15 cellular contexts compared by ENCODE assay signal in the genomic region with DNA sequence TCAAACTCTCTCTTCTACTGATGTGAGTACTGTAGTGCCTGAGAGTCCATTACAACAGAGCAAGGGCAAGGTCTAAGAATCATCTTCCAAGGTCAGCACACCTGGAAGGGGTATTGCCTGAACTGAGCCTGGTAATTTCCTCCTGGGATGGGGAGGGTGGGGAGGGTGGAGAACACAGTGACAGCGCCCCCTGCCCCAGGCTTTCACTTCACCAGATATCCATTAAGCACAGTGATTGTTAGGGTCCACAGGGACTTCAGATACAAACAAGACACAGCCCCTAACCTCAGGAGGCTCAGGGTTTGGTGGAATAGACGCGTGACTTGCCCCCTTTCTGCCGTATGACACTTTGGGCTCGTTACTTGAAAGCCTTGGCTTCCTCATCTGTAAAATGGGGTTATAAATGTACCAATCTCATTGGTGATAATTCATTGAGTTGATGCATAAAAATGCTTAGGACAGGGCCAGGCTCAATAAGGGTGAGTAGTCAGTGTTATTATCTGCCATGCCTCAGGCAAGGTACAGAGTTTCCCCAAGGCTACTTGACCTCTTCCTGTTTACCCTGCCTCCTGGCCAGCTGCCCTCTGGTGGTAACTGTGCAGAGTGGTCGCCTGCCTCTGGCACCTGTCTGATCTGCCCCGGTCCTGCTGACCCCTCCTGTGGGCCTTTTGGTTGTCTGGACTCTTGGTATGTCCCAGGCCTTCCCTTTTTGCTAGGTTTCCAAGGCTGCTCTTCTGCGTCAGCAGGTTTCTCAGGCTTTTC. TPM values are rescaled to one million over a fixed set of nuclear protein-coding genes. Genes with fewer than 3 reads are reported as not detected.
DNase-seq lines count a peak whose midpoint lies in the region; ATAC-seq and TF ChIP-seq lines count a peak whose summit lies in the region.
"Had no signal": no experiment of that assay in that cellular context is flagged by ENCODE, and none has a peak within 500 bp of the region (broad histone marks: within the 10 kb centered on the region; RNA-seq: fewer than 3 reads in every experiment).

No MANE protein-coding gene starts in this region.

- no peak overlapping the region for H3K4me3 Mint-ChIP-seq in activated CD4-positive, alpha-beta T cell treated with anti-CD3 and anti-CD28 coated beads for 36 hours
- no peak overlapping the region for H3K4me3 Mint-ChIP-seq in activated CD4-positive, alpha-beta T cell treated with anti-CD3 and anti-CD28 coated beads, Interleukin-2, amount 10 ng/mL, durations not matched to agents 24 days and 14 days
- H3K4me3 Mint-ChIP-seq in endothelial cell (ENCODE audit: unreplicated experiment), result no peak overlapping the region
- no peak overlapping the region for H3K4me3 Mint-ChIP-seq in activated T-cell treated with anti-CD3 and anti-CD28 coated beads, Interleukin-2, amount 50 U/mL, for 72 hours
- no peak overlapping the region for H3K4me3 Mint-ChIP-seq in activated naive CD4-positive, alpha-beta T cell treated with anti-CD3 and anti-CD28 coated beads, Interleukin-2, amount 10 ng/mL, durations not matched to agents 7 days and 5 days

- H3K9me3 Mint-ChIP-seq in activated CD4-positive, alpha-beta T cell treated with anti-CD3 and anti-CD28 coated beads for 36 hours (ENCODE audit: low read depth), result no peaks in the 10 kb centered on the region
- no peaks in the 10 kb centered on the region for H3K9me3 Mint-ChIP-seq in activated CD4-positive, alpha-beta T cell treated with anti-CD3 and anti-CD28 coated beads, Interleukin-2, amount 10 ng/mL, durations not matched to agents 24 days and 14 days
- H3K9me3 Mint-ChIP-seq in endothelial cell (ENCODE audit: unreplicated experiment), result no peaks in the 10 kb centered on the region
- H3K9me3 Mint-ChIP-seq in activated T-cell treated with anti-CD3 and anti-CD28 coated beads, Interleukin-2, amount 50 U/mL, for 72 hours, result no peaks in the 10 kb centered on the region
- no peaks in the 10 kb centered on the region for H3K9me3 Mint-ChIP-seq in activated naive CD4-positive, alpha-beta T cell treated with anti-CD3 and anti-CD28 coated beads, Interleukin-2, amount 10 ng/mL, durations not matched to agents 7 days and 5 days

- ATAC-seq in activated CD4-positive, alpha-beta T cell treated with anti-CD3 and anti-CD28 coated beads for 36 hours, result no peak
- ATAC-seq in activated T-cell treated with anti-CD3 and anti-CD28 coated beads, Interleukin-2, amount 50 U/mL, for 72 hours (replicated peaks in 1 of 2), result no peak

- TF ChIP-seq CTCF in endothelial cell (IDR thresholded peaks at IDR 0.05; ENCODE audit: unreplicated experiment), result peak; percentile 16

- POLR2A ChIA-PET in activated CD4-positive, alpha-beta T cell treated with anti-CD3 and anti-CD28 coated beads for 36 hours (lab: Charles Lee), result no interaction called here

- no peaks in the 10 kb centered on the region for H3K4me1 Mint-ChIP-seq in activated CD4-positive, alpha-beta T cell treated with anti-CD3 and anti-CD28 coated beads for 36 hours
- no peaks in the 10 kb centered on the region for H3K4me1 Mint-ChIP-seq in activated CD4-positive, alpha-beta T cell treated with anti-CD3 and anti-CD28 coated beads, Interleukin-2, amount 10 ng/mL, durations not matched to agents 24 days and 14 days
- H3K4me1 Mint-ChIP-seq in endothelial cell (ENCODE audit: unreplicated experiment), result peaks cover 7% of the 10 kb centered on the region
- H3K4me1 Mint-ChIP-seq in activated T-cell treated with anti-CD3 and anti-CD28 coated beads, Interleukin-2, amount 50 U/mL, for 72 hours (ENCODE audit: low read depth), result no peaks in the 10 kb centered on the region
- H3K4me1 Mint-ChIP-seq in activated naive CD4-positive, alpha-beta T cell treated with anti-CD3 and anti-CD28 coated beads, Interleukin-2, amount 10 ng/mL, durations not matched to agents 7 days and 5 days, result no peaks in the 10 kb centered on the region

- no peak overlapping the region for H3K27ac Mint-ChIP-seq in activated CD4-positive, alpha-beta T cell treated with anti-CD3 and anti-CD28 coated beads for 36 hours
- H3K27ac Mint-ChIP-seq in activated CD4-positive, alpha-beta T cell treated with anti-CD3 and anti-CD28 coated beads, Interleukin-2, amount 10 ng/mL, durations not matched to agents 24 days and 14 days, result no peak overlapping the region
- no peak overlapping the region for H3K27ac Mint-ChIP-seq in endothelial cell (ENCODE audit: unreplicated experiment)
- no peak overlapping the region for H3K27ac Mint-ChIP-seq in activated T-cell treated with anti-CD3 and anti-CD28 coated beads, Interleukin-2, amount 50 U/mL, for 72 hours
- H3K27ac Mint-ChIP-seq in activated naive CD4-positive, alpha-beta T cell treated with anti-CD3 and anti-CD28 coated beads, Interleukin-2, amount 10 ng/mL, durations not matched to agents 7 days and 5 days, result no peak overlapping the region

- CTCF ChIA-PET in activated CD4-positive, alpha-beta T cell treated with anti-CD3 and anti-CD28 coated beads for 36 hours (lab: Charles Lee), result interaction anchor here (0.6 kb wide), 2 partner anchors 73 to 286 kb away, joined by 3 read pairs; no protein-coding TSS in a partner anchor
- CTCF ChIA-PET in activated naive CD4-positive, alpha-beta T cell treated with anti-CD3 and anti-CD28 coated beads, Interleukin-2, amount 10 ng/mL, durations not matched to agents 7 days and 5 days (lab: Charles Lee), result interaction anchor here (0.9 kb wide), 1 partner anchor 283 kb away, joined by 3 read pairs; no protein-coding TSS in a partner anchor

- peak; percentile 22 for DNase-seq in activated CD4-positive, alpha-beta T cell treated with anti-CD3 and anti-CD28 coated beads for 36 hours
- DNase-seq in activated CD4-positive, alpha-beta T cell treated with anti-CD3 and anti-CD28 coated beads, Interleukin-2, amount 10 ng/mL, durations not matched to agents 24 days and 14 days, result no peak
- peak; percentile 24 for DNase-seq in OCI-M1 (lab: John Stamatoyannopoulos, UW)
- no peak for DNase-seq in endothelial cell (ENCODE audit: low spot score)
- peak; percentile 9 for DNase-seq in renal cortical epithelial cell (ENCODE audit: low read depth)
- no peak for DNase-seq in activated T-cell treated with anti-CD3 and anti-CD28 coated beads, Interleukin-2, amount 50 U/mL, for 72 hours
- DNase-seq in activated naive CD4-positive, alpha-beta T cell treated with anti-CD3 and anti-CD28 coated beads, Interleukin-2, amount 10 ng/mL, durations not matched to agents 7 days and 5 days, result no peak
- DNase-seq in UCSD-AML1 (lab: John Stamatoyannopoulos, UW; ENCODE audit: unreplicated experiment), result no peak
- DNase-seq: activated CD4-positive, CD25-positive, alpha-beta regulatory T cell; activated T-cell treated with anti-CD3 and anti-CD28 coated beads for 4 hours; foreskin melanocyte; NCI-H1092 treated with DMSO at 0.1 percent for 48 hours; NCI-H526; Right ventricle myocardium superior; stimulated activated CD4-positive, alpha-beta T cell treated with anti-CD3 and anti-CD28 coated beads, Interleukin-2, amount 100 ng/mL, for 24 hours had no signal

- no peaks in the 10 kb centered on the region for H3K36me3 Mint-ChIP-seq in activated CD4-positive, alpha-beta T cell treated with anti-CD3 and anti-CD28 coated beads for 36 hours (ENCODE audit: low read depth)
- no peaks in the 10 kb centered on the region for H3K36me3 Mint-ChIP-seq in activated CD4-positive, alpha-beta T cell treated with anti-CD3 and anti-CD28 coated beads, Interleukin-2, amount 10 ng/mL, durations not matched to agents 24 days and 14 days (ENCODE audit: low read depth)
- no peaks in the 10 kb centered on the region for H3K36me3 Mint-ChIP-seq in endothelial cell (ENCODE audit: low read depth, unreplicated experiment)
- H3K36me3 Mint-ChIP-seq in activated T-cell treated with anti-CD3 and anti-CD28 coated beads, Interleukin-2, amount 50 U/mL, for 72 hours (ENCODE audit: insufficient read depth in 2 of 2), result no peaks in the 10 kb centered on the region
- no peaks in the 10 kb centered on the region for H3K36me3 Mint-ChIP-seq in activated naive CD4-positive, alpha-beta T cell treated with anti-CD3 and anti-CD28 coated beads, Interleukin-2, amount 10 ng/mL, durations not matched to agents 7 days and 5 days

- intact Hi-C loops in activated CD4-positive, alpha-beta T cell treated with anti-CD3 and anti-CD28 coated beads for 36 hours (cut with DNase I, micrococcal nuclease), result loop anchor here in 1 of 2 experiments (5.0 kb wide), 1 partner anchor 275 kb away; no protein-coding TSS in a partner anchor
- intact Hi-C loops in activated CD4-positive, alpha-beta T cell treated with anti-CD3 and anti-CD28 coated beads, Interleukin-2, amount 10 ng/mL, durations not matched to agents 24 days and 14 days (cut with micrococcal nuclease), result no loop called here

- H3K27me3 Mint-ChIP-seq in activated CD4-positive, alpha-beta T cell treated with anti-CD3 and anti-CD28 coated beads for 36 hours, result no peaks in the 10 kb centered on the region
- no peaks in the 10 kb centered on the region for H3K27me3 Mint-ChIP-seq in activated CD4-positive, alpha-beta T cell treated with anti-CD3 and anti-CD28 coated beads, Interleukin-2, amount 10 ng/mL, durations not matched to agents 24 days and 14 days
- no peaks in the 10 kb centered on the region for H3K27me3 Mint-ChIP-seq in endothelial cell (ENCODE audit: unreplicated experiment)
- H3K27me3 Mint-ChIP-seq in activated T-cell treated with anti-CD3 and anti-CD28 coated beads, Interleukin-2, amount 50 U/mL, for 72 hours (ENCODE audit: low read depth), result peaks cover 6% of the 10 kb centered on the region
- peaks cover 16% of the 10 kb centered on the region for H3K27me3 Mint-ChIP-seq in activated naive CD4-positive, alpha-beta T cell treated with anti-CD3 and anti-CD28 coated beads, Interleukin-2, amount 10 ng/mL, durations not matched to agents 7 days and 5 days

RNA-seq across cellular contexts. Expression of a gene that starts 13.1 kb away (rescaled TPM):
- 100 to 1,000 TPM in 1 of 2 experiments, 10 to 100 TPM in 1; 87.7 to 104 TPM for total RNA-seq in activated CD4-positive, alpha-beta T cell treated with anti-CD3 and anti-CD28 coated beads for 36 hours
- 92.7 and 98.8 TPM in 2 replicates for total RNA-seq in activated CD4-positive, alpha-beta T cell treated with anti-CD3 and anti-CD28 coated beads, Interleukin-2, amount 10 ng/mL, durations not matched to agents 24 days and 14 days
- total RNA-seq in endothelial cell (ENCODE audit: unreplicated experiment) (112 TPM), renal cortical epithelial cell (38.2 and 67.6 TPM in 2 replicates)
- 10 to 100 TPM; 74.8 to 84.2 TPM for total RNA-seq in activated T-cell treated with anti-CD3 and anti-CD28 coated beads, Interleukin-2, amount 50 U/mL, for 72 hours

Comparison
In these comparisons a context has a peak if more than half of its experiments do, and no peak if none do; other contexts are left out.
1. DNase-seq: peak in activated CD4-positive, alpha-beta T cell treated with anti-CD3 and anti-CD28 coated beads for 36 hours (single experiment), OCI-M1 (single experiment) and renal cortical epithelial cell (single experiment); none in activated CD4-positive, alpha-beta T cell treated with anti-CD3 and anti-CD28 coated beads, Interleukin-2, amount 10 ng/mL, durations not matched to agents 24 days and 14 days (single experiment), endothelial cell (single experiment), activated T-cell treated with anti-CD3 and anti-CD28 coated beads, Interleukin-2, amount 50 U/mL, for 72 hours (0 of 2), activated naive CD4-positive, alpha-beta T cell treated with anti-CD3 and anti-CD28 coated beads, Interleukin-2, amount 10 ng/mL, durations not matched to agents 7 days and 5 days (single experiment) and UCSD-AML1 (single experiment).